In genomic region chr4:86536166-86536565, GRCh38 we compare ENCODE assay signal across 26 cellular contexts.
"Had no signal": no experiment of that assay in that cellular context is flagged by ENCODE, and none has a peak within 500 bp of the region (broad histone marks: within the 10 kb centered on the region; RNA-seq: fewer than 3 reads in every experiment).

No MANE protein-coding gene starts in this region.

- H3K4me3 ChIP-seq: ascending aorta, cardiac muscle cell had no signal

- H3K4me3 Mint-ChIP-seq: activated CD8-positive, alpha-beta T cell treated with anti-CD3 and anti-CD28 coated beads, Interleukin-2, amount 10 ng/mL, durations not matched to agents 7 days and 5 days; activated naive CD4-positive, alpha-beta T cell treated with anti-CD3 and anti-CD28 coated beads, Interleukin-2, amount 50 U/mL, for 24 hours; brain; IgD-negative memory B cell; WTC11 had no signal

- H3K27ac ChIP-seq: ascending aorta, cardiac muscle cell had no signal

- H3K27me3 ChIP-seq: ascending aorta, cardiac muscle cell had no signal

- DNase-seq: activated CD4-positive, alpha-beta T cell treated with anti-CD3 and anti-CD28 coated beads for 48 hours; activated CD4-positive, alpha-beta T cell treated with anti-CD3 and anti-CD28 coated beads, Interleukin-2, amount 50 U/mL, for 4 hours; activated CD4-positive, CD25-positive, alpha-beta regulatory T cell treated with anti-CD3 and anti-CD28 coated beads, Interleukin-2, amount 50 U/mL, for 72 hours; activated CD8-positive, alpha-beta memory T cell treated with anti-CD3 and anti-CD28 coated beads, Interleukin-2, amount 50 U/mL, for 48 hours; activated CD8-positive, alpha-beta T cell treated with anti-CD3 and anti-CD28 coated beads, Interleukin-2, amount 10 ng/mL, durations not matched to agents 7 days and 5 days; activated T-cell treated with anti-CD3 and anti-CD28 coated beads, Interleukin-2, amount 50 U/mL, for 1 hour; amniotic stem cell; KG1; NCI-H1092; NCI-H1417; NCI-H2029 treated with DMSO at 0.1 percent for 48 hours; NCI-H345; NCI-H510A; NCI-H526 treated with DMSO at 0.1 percent for 48 hours; NCI-H82; NK-92 treated with Interleukin-12 subunit alpha and Interleukin-12 subunit beta, amount 100 ng/mL, for 24 hours; PC-3; SHP77; T-helper 17 cell; T-helper 9 cell had no signal

- H3K27me3 Mint-ChIP-seq: brain, T-helper 17 cell had no signal

- H3K4me1 Mint-ChIP-seq: activated naive CD4-positive, alpha-beta T cell treated with anti-CD3 and anti-CD28 coated beads, Interleukin-2, amount 50 U/mL, for 24 hours; IgD-negative memory B cell; WTC11 had no signal

- ATAC-seq: activated CD8-positive, alpha-beta T cell treated with anti-CD3 and anti-CD28 coated beads, Interleukin-2, amount 10 ng/mL, durations not matched to agents 7 days and 5 days; PC-3; T-helper 17 cell; WTC11 had no signal

- H3K4me1 ChIP-seq: ascending aorta had no signal

- H3K36me3 ChIP-seq: ascending aorta, cardiac muscle cell had no signal

- H3K27ac Mint-ChIP-seq: activated CD8-positive, alpha-beta T cell treated with anti-CD3 and anti-CD28 coated beads, Interleukin-2, amount 10 ng/mL, durations not matched to agents 7 days and 5 days; activated naive CD4-positive, alpha-beta T cell treated with anti-CD3 and anti-CD28 coated beads, Interleukin-2, amount 50 U/mL, for 24 hours; brain; IgD-negative memory B cell; T-helper 17 cell; WTC11 had no signal

- H3K9me3 Mint-ChIP-seq: activated naive CD4-positive, alpha-beta T cell treated with anti-CD3 and anti-CD28 coated beads, Interleukin-2, amount 50 U/mL, for 24 hours; WTC11 had no signal

- H3K36me3 Mint-ChIP-seq: activated naive CD4-positive, alpha-beta T cell treated with anti-CD3 and anti-CD28 coated beads, Interleukin-2, amount 50 U/mL, for 24 hours; brain; IgD-negative memory B cell; WTC11 had no signal

- H3K9me3 ChIP-seq: ascending aorta had no signal
